In genomic region chr2:133140620-133141019, GRCh38 we compare ENCODE assay signal across 12 cellular contexts.
"Had no signal": no experiment of that assay in that cellular context is flagged by ENCODE, and none has a peak within 500 bp of the region (broad histone marks: within the 10 kb centered on the region; RNA-seq: fewer than 3 reads in every experiment).

No MANE protein-coding gene starts in this region.

- H3K27ac Mint-ChIP-seq: activated naive CD8-positive, alpha-beta T cell treated with anti-CD3 and anti-CD28 coated beads, Interleukin-2, amount 10 ng/mL, durations not matched to agents 7 days and 5 days; dendritic cell treated with granulocyte-macrophage colony-stimulating factor and Interleukin-4, amounts not matched to agents 40 ng/mL and 50 ng/mL, for 4 days; naive B cell; stimulated activated memory B cell treated with anti-CD40 and anti-IgM and Interleukin-4, amounts not matched to agents 10 μg/mL and 1 μg/mL and 100 μg/mL, for 72 hours; T-helper 2 cell treated with Interferon-gamma antibody and Interleukin-4, amounts not matched to agents 5 μg/mL and 100 μg/mL, for 36 hours had no signal

- H3K36me3 ChIP-seq: thyroid gland had no signal

- H3K27me3 Mint-ChIP-seq: activated naive CD8-positive, alpha-beta T cell treated with anti-CD3 and anti-CD28 coated beads, Interleukin-2, amount 10 ng/mL, durations not matched to agents 7 days and 5 days; dendritic cell treated with granulocyte-macrophage colony-stimulating factor and Interleukin-4, amounts not matched to agents 40 ng/mL and 50 ng/mL, for 4 days; naive B cell; stimulated activated memory B cell treated with anti-CD40 and anti-IgM and Interleukin-4, amounts not matched to agents 10 μg/mL and 1 μg/mL and 100 μg/mL, for 72 hours had no signal

- H3K9me3 Mint-ChIP-seq: dendritic cell treated with granulocyte-macrophage colony-stimulating factor and Interleukin-4, amounts not matched to agents 40 ng/mL and 50 ng/mL, for 4 days; stimulated activated memory B cell treated with anti-CD40 and anti-IgM and Interleukin-4, amounts not matched to agents 10 μg/mL and 1 μg/mL and 100 μg/mL, for 72 hours; T-helper 2 cell treated with Interferon-gamma antibody and Interleukin-4, amounts not matched to agents 5 μg/mL and 100 μg/mL, for 36 hours had no signal

- DNase-seq: activated CD4-positive, alpha-beta T cell treated with anti-CD3 and anti-CD28 coated beads, Interleukin-2, amount 50 U/mL, for 1 hour; activated naive CD4-positive, alpha-beta T cell; activated naive CD8-positive, alpha-beta T cell treated with anti-CD3 and anti-CD28 coated beads, Interleukin-2, amount 10 ng/mL, durations not matched to agents 7 days and 5 days; cerebellar nuclear complex; islet precursor cell; naive B cell; retina; thyroid gland had no signal

- H3K27me3 ChIP-seq: thyroid gland had no signal

- H3K4me1 Mint-ChIP-seq: activated naive CD8-positive, alpha-beta T cell treated with anti-CD3 and anti-CD28 coated beads, Interleukin-2, amount 10 ng/mL, durations not matched to agents 7 days and 5 days; naive B cell had no signal

- H3K9me3 ChIP-seq: thyroid gland had no signal

- H3K4me3 ChIP-seq: thyroid gland had no signal

- H3K36me3 Mint-ChIP-seq: activated naive CD8-positive, alpha-beta T cell treated with anti-CD3 and anti-CD28 coated beads, Interleukin-2, amount 10 ng/mL, durations not matched to agents 7 days and 5 days; naive B cell; stimulated activated memory B cell treated with anti-CD40 and anti-IgM and Interleukin-4, amounts not matched to agents 10 μg/mL and 1 μg/mL and 100 μg/mL, for 72 hours had no signal

- ATAC-seq: left lobe of liver; stimulated activated memory B cell treated with anti-CD40 and anti-IgM and Interleukin-4, amounts not matched to agents 10 μg/mL and 1 μg/mL and 100 μg/mL, for 72 hours had no signal

- H3K27ac ChIP-seq: thyroid gland had no signal

- H3K4me3 Mint-ChIP-seq: activated naive CD8-positive, alpha-beta T cell treated with anti-CD3 and anti-CD28 coated beads, Interleukin-2, amount 10 ng/mL, durations not matched to agents 7 days and 5 days; dendritic cell treated with granulocyte-macrophage colony-stimulating factor and Interleukin-4, amounts not matched to agents 40 ng/mL and 50 ng/mL, for 4 days; naive B cell; stimulated activated memory B cell treated with anti-CD40 and anti-IgM and Interleukin-4, amounts not matched to agents 10 μg/mL and 1 μg/mL and 100 μg/mL, for 72 hours; T-helper 2 cell treated with Interferon-gamma antibody and Interleukin-4, amounts not matched to agents 5 μg/mL and 100 μg/mL, for 36 hours had no signal
